In the genomic region with DNA sequence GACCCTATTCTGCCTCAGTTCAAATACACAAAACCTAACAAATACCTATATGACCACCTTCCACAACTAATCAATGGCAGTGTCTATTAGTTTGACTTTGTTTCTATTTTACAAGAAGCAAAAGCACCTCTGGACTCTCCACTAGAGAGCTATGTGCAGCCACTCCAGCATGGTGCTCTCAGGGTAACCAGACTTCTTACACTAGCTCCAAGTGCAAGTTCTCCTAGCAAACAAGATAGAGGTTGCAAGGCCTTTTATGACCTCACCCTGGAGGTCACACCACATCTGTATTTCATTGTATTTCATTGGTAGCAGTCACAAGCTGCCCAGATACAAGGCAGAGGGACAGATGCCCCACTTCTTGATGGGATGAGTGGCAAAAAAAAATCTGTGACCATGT, we compare ENCODE assay signal across 30 cellular contexts. TPM values are rescaled to one million over a fixed set of nuclear protein-coding genes. Genes with fewer than 3 reads are reported as not detected.
"Had no signal": no experiment of that assay in that cellular context is flagged by ENCODE, and none has a peak within 500 bp of the region (broad histone marks: within the 10 kb centered on the region; RNA-seq: fewer than 3 reads in every experiment).

No MANE protein-coding gene starts in this region.

- H3K79me2 ChIP-seq: hepatocyte, parathyroid adenoma had no signal

- H3K4me2 ChIP-seq: hepatocyte had no signal

- H3K9me3 ChIP-seq: colonic mucosa, gastroesophageal sphincter, left lung, right atrium auricular region, sigmoid colon, thoracic aorta, upper lobe of right lung, uterus had no signal

- FAIRE-seq: islet of Langerhans had no signal

- H3K36me3 ChIP-seq: colonic mucosa, gastroesophageal sphincter, heart left ventricle, left lung, right atrium auricular region, sigmoid colon, thoracic aorta, tibial nerve, upper lobe of right lung, uterus had no signal

- ATAC-seq: esophagus mucosa; gastroesophageal sphincter; heart left ventricle; left cardiac atrium; left lung; naive thymus-derived CD4-positive, alpha-beta T cell; stimulated activated effector memory CD8-positive, alpha-beta T cell treated with anti-CD3 and anti-CD28 coated beads, Interleukin-12 subunit alpha, Interleukin-12 subunit beta, amount 100 ng/mL, for 72 hours; stimulated activated naive CD8-positive, alpha-beta T cell treated with anti-CD3 and anti-CD28 coated beads, Interleukin-15, Interleukin-2, amounts not matched to agents 100 U/mL and 50 U/mL, for 24 hours; upper lobe of right lung had no signal

- H2AFZ ChIP-seq: hepatocyte, parathyroid adenoma had no signal

- DNase-seq: colonic mucosa; effector CD8-positive, alpha-beta T cell; endodermal cell; heart left ventricle; left cardiac atrium; left lung; mesendoderm; midbrain; naive thymus-derived CD4-positive, alpha-beta T cell; nephron progenitor cell; sigmoid colon; stimulated activated CD4-positive, alpha-beta T cell treated with anti-CD3 and anti-CD28 coated beads, Interleukin-2, amount 100 ng/mL, for 24 hours; stimulated activated CD4-positive, alpha-beta T cell treated with anti-CD3 and anti-CD28 coated beads, Interleukin-4, amount 100 ng/mL, for 24 hours; stimulated activated naive CD8-positive, alpha-beta T cell treated with anti-CD3 and anti-CD28 coated beads, Interleukin-15, Interleukin-2, amounts not matched to agents 100 U/mL and 50 U/mL, for 24 hours; substantia nigra; upper lobe of right lung; uterus had no signal

- H3K9ac ChIP-seq: parathyroid adenoma had no signal

- H3K4me1 ChIP-seq: colonic mucosa, gastroesophageal sphincter, heart left ventricle, left lung, parathyroid adenoma, right atrium auricular region, sigmoid colon, tibial nerve, upper lobe of right lung, uterus had no signal

- H3K4me3 ChIP-seq: colonic mucosa, gastroesophageal sphincter, heart left ventricle, hepatocyte, left lung, right atrium auricular region, sigmoid colon, thoracic aorta, tibial nerve, upper lobe of right lung, uterus had no signal

- H3K27me3 ChIP-seq: colonic mucosa, gastroesophageal sphincter, heart left ventricle, right atrium auricular region, sigmoid colon, tibial nerve, upper lobe of right lung, uterus had no signal

- H3K27ac ChIP-seq: colonic mucosa, epithelial cell of prostate, gastroesophageal sphincter, heart left ventricle, hepatocyte, left lung, parathyroid adenoma, right atrium auricular region, sigmoid colon, thoracic aorta, tibial nerve, upper lobe of right lung, uterus had no signal

RNA-seq across cellular contexts. Expression of gene MEFV, which starts 18.5 kb away (rescaled TPM):
- total RNA-seq: chondrocyte, endodermal cell, mammary epithelial cell, progenitor cell of endocrine pancreas had no signal
- polyA plus RNA-seq: hepatocyte, mammary epithelial cell had no signal
